Comparison of ENCODE assay signal across 24 cellular contexts in genomic region chr14:52876806-52877205, GRCh38.
A peak's percentile ranks its signal among the peaks of the same experiment; 100 is the strongest.
DNase-seq lines count a peak whose midpoint lies in the region; ATAC-seq, FAIRE-seq and TF ChIP-seq lines count a peak whose summit lies in the region.
"Had no signal": no experiment of that assay in that cellular context is flagged by ENCODE, and none has a peak within 500 bp of the region (broad histone marks: within the 10 kb centered on the region; RNA-seq: fewer than 3 reads in every experiment).

No MANE protein-coding gene starts in this region.

- CTCF ChIA-PET in HepG2 (lab: Yijun Ruan, JAX; ENCODE audit: low intra/inter-chr PET ratio, low total read pairs): no interaction called here
- CTCF ChIA-PET in PC-3 (lab: Charles Lee): no interaction called here

- H3K79me2 ChIP-seq in HepG2 (ENCODE audit: insufficient read depth, low read length): no peaks in the 10 kb centered on the region
- H3K79me2 ChIP-seq in PC-3 (ENCODE audit: low read length): no peaks in the 10 kb centered on the region

- no peaks in the 10 kb centered on the region for H3F3A ChIP-seq in PC-3 (ENCODE audit: low read length, unreplicated experiment)

- H3K4me3 ChIP-seq in HepG2 (replicated peaks in 1 of 3; ENCODE audit: insufficient read depth in 1 of 3, low read depth in 2 of 3, low read length in 3 of 3) (no peak overlapping the region), right lobe of liver (no peak overlapping the region), PC-3 (ENCODE audit: low read length) (no peak overlapping the region), colonic mucosa (no peak overlapping the region), thyroid gland (replicated peaks in 1 of 3) (no peak overlapping the region)
- H3K4me3 ChIP-seq: mucosa of descending colon, vagina had no signal

- no peaks in the 10 kb centered on the region for H3K27me3 ChIP-seq in HepG2 (ENCODE audit: control insufficient read depth in 1 of 2, insufficient read depth in 2 of 2, low read length in 2 of 2)
- no peaks in the 10 kb centered on the region for H3K27me3 ChIP-seq in right lobe of liver
- H3K27me3 ChIP-seq in PC-3 (ENCODE audit: low read length): no peaks in the 10 kb centered on the region
- no peaks in the 10 kb centered on the region for H3K27me3 ChIP-seq in colonic mucosa
- no peaks in the 10 kb centered on the region for H3K27me3 ChIP-seq in thyroid gland
- H3K27me3 ChIP-seq: vagina had no signal

- no peak for FAIRE-seq in HepG2 (lab: Jason Lieb, UNC)

- DNase-seq in HepG2 (ENCODE audit: low spot score) (no peak), right lobe of liver (no peak), astrocyte of the hippocampus (ENCODE audit: low read depth, low spot score) (peak; percentile 38), PC-3 (no peak), colonic mucosa (no peak), thyroid gland (no peak)
- DNase-seq: activated CD4-positive, alpha-beta T cell treated with anti-CD3 and anti-CD28 coated beads, Interleukin-2, amount 10 ng/mL, durations not matched to agents 7 days and 5 days; central memory CD4-positive, alpha-beta T cell; effector CD4-positive, alpha-beta T cell; GF-D8; mucosa of descending colon; MV-4-11; NCI-H187 treated with DMSO at 0.1 percent for 48 hours; NCI-H2227 treated with DMSO at 0.1 percent for 48 hours; NCI-H748 treated with DMSO at 0.1 percent for 48 hours; Right ventricle myocardium superior; stimulated activated CD4-positive, alpha-beta T cell treated with anti-CD3 and anti-CD28 coated beads, Interleukin-4, amount 100 ng/mL, for 4 hours; T-helper 1 cell had no signal

- in situ Hi-C loops in HepG2 (cut with HindIII; ENCODE audit: extremely low pct_ligation_motif_present, low pct_unique_long_range_greater_than_20kb): no loop called here

- H3K27ac Mint-ChIP-seq in nephron: peak overlapping the region in 2 of 3 experiments; percentile 3 to 27
- H3K27ac Mint-ChIP-seq: activated CD4-positive, alpha-beta T cell treated with anti-CD3 and anti-CD28 coated beads, Interleukin-2, amount 10 ng/mL, durations not matched to agents 7 days and 5 days had no signal

- no peak for TF ChIP-seq RAD21 in HepG2 (CRISPR knock-in tag; IDR thresholded peaks at IDR 0.05)

- H3K4me1 ChIP-seq in HepG2 (ENCODE audit: insufficient read depth, low read length) (no peaks in the 10 kb centered on the region), right lobe of liver (peaks cover 0 to 49% (median 10%) of the 10 kb centered on the region in 4 donors), PC-3 (ENCODE audit: insufficient read depth, low read length) (peaks cover 1% of the 10 kb centered on the region; the same call in 1 of the 2 replicates), colonic mucosa (no peaks in the 10 kb centered on the region), thyroid gland (peaks cover 15 to 28% of the 10 kb centered on the region in 2 donors)

- TF ChIP-seq POLR2A in HepG2 (IDR thresholded peaks at IDR 0.05; ENCODE audit: insufficient read depth in 1 of 2, low read depth in 2 of 2, low read length in 2 of 2): no peak
- no peak for TF ChIP-seq POLR2A in right lobe of liver (IDR thresholded peaks at IDR 0.05)
- TF ChIP-seq POLR2A in thyroid gland (IDR thresholded peaks at IDR 0.05): no peak

- ATAC-seq in HepG2 (no peak), right lobe of liver (no peak), HG03432 (IDR thresholded peaks at IDR 0.05; ENCODE audit: unreplicated experiment) (no peak), PC-3 (no peak)
- ATAC-seq: esophagus mucosa, mucosa of descending colon had no signal

- H3K9me3 ChIP-seq in HepG2 (ENCODE audit: low read length) (no peaks in the 10 kb centered on the region), right lobe of liver (no peaks in the 10 kb centered on the region), PC-3 (ENCODE audit: low read length) (no peaks in the 10 kb centered on the region), colonic mucosa (no peaks in the 10 kb centered on the region), thyroid gland (no peaks in the 10 kb centered on the region)
- H3K9me3 ChIP-seq: mucosa of descending colon, vagina had no signal

- no peaks in the 10 kb centered on the region for H4K20me1 ChIP-seq in HepG2 (ENCODE audit: insufficient read depth, low read length)
- H4K20me1 ChIP-seq in PC-3 (ENCODE audit: low read length): no peaks in the 10 kb centered on the region

- no peaks in the 10 kb centered on the region for H3K4me1 Mint-ChIP-seq in nephron
- H3K4me1 Mint-ChIP-seq: activated CD4-positive, alpha-beta T cell treated with anti-CD3 and anti-CD28 coated beads, Interleukin-2, amount 10 ng/mL, durations not matched to agents 7 days and 5 days had no signal

- intact Hi-C loops in HepG2 (cut with micrococcal nuclease; ENCODE audit: unreplicated experiment): no loop called here
- intact Hi-C loops in right lobe of liver (cut with DNase I): no loop called here
- intact Hi-C loops in PC-3 (cut with micrococcal nuclease): no loop called here
- intact Hi-C loops in colonic mucosa (cut with DNase I): no loop called here
- intact Hi-C loops in thyroid gland (cut with DNase I): no loop called here

- BruUV-seq in HepG2 (replicated peaks; lab: Mats Ljungman, UMichigan): no TSS peak
- BruUV-seq in PC-3 (replicated peaks; lab: Mats Ljungman, UMichigan): no TSS peak

- H3K9me3 Mint-ChIP-seq in nephron: no peaks in the 10 kb centered on the region
- H3K9me3 Mint-ChIP-seq: activated CD4-positive, alpha-beta T cell treated with anti-CD3 and anti-CD28 coated beads, Interleukin-2, amount 10 ng/mL, durations not matched to agents 7 days and 5 days had no signal

- H3K27me3 Mint-ChIP-seq in nephron (ENCODE audit: low read depth): no peaks in the 10 kb centered on the region

- TF ChIP-seq EP300 in HepG2 (IDR thresholded peaks at IDR 0.05; ENCODE audit: low read depth in 2 of 2, low read length in 2 of 2): no peak
- TF ChIP-seq EP300 in HepG2 (CRISPR knock-in tag; IDR thresholded peaks at IDR 0.05; ENCODE audit: borderline replicate concordance): no peak

- no peak overlapping the region for H2AFZ ChIP-seq in HepG2 (ENCODE audit: low read length)
- no peak overlapping the region for H2AFZ ChIP-seq in PC-3 (ENCODE audit: low read length)

- no peak overlapping the region for H3K27ac ChIP-seq in HepG2 (ENCODE audit: extremely low read length, insufficient read depth, low read length)
- peak overlapping the region in 1 of 3 donors; percentile 4 for H3K27ac ChIP-seq in right lobe of liver
- no peak overlapping the region for H3K27ac ChIP-seq in PC-3 (ENCODE audit: low read length)
- H3K27ac ChIP-seq in colonic mucosa: no peak overlapping the region
- H3K27ac ChIP-seq in thyroid gland: peak overlapping the region in 1 of 3 donors; percentile 19
- H3K27ac ChIP-seq: C4-2B, KMS-11, vagina had no signal

- no peak overlapping the region for H3K4me3 Mint-ChIP-seq in nephron
- H3K4me3 Mint-ChIP-seq: activated CD4-positive, alpha-beta T cell treated with anti-CD3 and anti-CD28 coated beads, Interleukin-2, amount 10 ng/mL, durations not matched to agents 7 days and 5 days had no signal

- WGBS in HepG2 (ENCODE audit: low lambda C conversion rate): 80% methylated on average over 2 of the region's 2 CpGs
- 59% methylated on average over 2 of the region's 2 CpGs for WGBS in right lobe of liver (ENCODE audit: insufficient coverage, low coverage, low lambda C conversion rate, missing lambda C conversion rate)
- whole genome bisulfite sequencing in thyroid gland, 2 donors: 89 to 90% methylated on average over 2 of the region's 2 CpGs

- H3K9me2 ChIP-seq in PC-3 (replicated peaks; ENCODE audit: low read length): no peaks in the 10 kb centered on the region

- TF ChIP-seq CTCF in HepG2 (CRISPR knock-in tag; IDR thresholded peaks at IDR 0.05) (no peak), right lobe of liver (IDR thresholded peaks at IDR 0.05) (no peak), nephron (IDR thresholded peaks at IDR 0.05; ENCODE audit: unreplicated experiment in 3 of 3) (no peak), PC-3 (conservative IDR thresholded peaks at IDR 0.05; ENCODE audit: low read depth, low read length) (no peak), colonic mucosa (IDR thresholded peaks at IDR 0.05) (no peak), thyroid gland (IDR thresholded peaks at IDR 0.05) (no peak)

- H3K9ac ChIP-seq in HepG2 (ENCODE audit: insufficient read depth, low read depth, low read length): no peak overlapping the region
- H3K9ac ChIP-seq in PC-3 (ENCODE audit: low read length): no peak overlapping the region
- H3K9ac ChIP-seq in colonic mucosa (ENCODE audit: low read depth in 2 of 2, low read length in 2 of 2): no peak overlapping the region
- H3K9ac ChIP-seq: KMS-11 had no signal

- H3K36me3 ChIP-seq in HepG2 (replicated peaks in 1 of 2; ENCODE audit: control insufficient read depth in 1 of 2, insufficient read depth in 2 of 2, low read length in 2 of 2) (peaks cover 19 to 65% of the 10 kb centered on the region in 2 experiments), right lobe of liver (peaks cover 0 to 78% (median 23%) of the 10 kb centered on the region in 4 donors), PC-3 (ENCODE audit: low read depth, low read length) (peaks cover 24% of the 10 kb centered on the region; the same call in 1 of the 2 replicates), colonic mucosa (no peaks in the 10 kb centered on the region), thyroid gland (peaks cover 16 to 18% of the 10 kb centered on the region in 2 donors)

- POLR2A ChIA-PET in HepG2 (lab: Yijun Ruan, JAX): no interaction called here
- POLR2A ChIA-PET in PC-3 (lab: Charles Lee; ENCODE audit: unreplicated experiment): no interaction called here

- H3K4me2 ChIP-seq in HepG2 (ENCODE audit: low read depth, low read length) (no peak overlapping the region), PC-3 (ENCODE audit: low read length) (no peak overlapping the region)
- H3K4me2 ChIP-seq: KMS-11 had no signal

- peaks cover 92% of the 10 kb centered on the region for H3K36me3 Mint-ChIP-seq in nephron (ENCODE audit: low read depth)

TF ChIP-seq in HepG2, 621 proteins besides CTCF, POLR2A, EP300 and RAD21:
- TF ChIP-seq GTF2F1 (IDR thresholded peaks at IDR 0.05; ENCODE audit: low read length) (no peak), ZNF260 (CRISPR knock-in tag; IDR thresholded peaks at IDR 0.05; ENCODE audit: borderline replicate concordance, low read depth) (no peak), SMARCC2 (IDR thresholded peaks at IDR 0.05) (no peak), NR2C2 (CRISPR knock-in tag; IDR thresholded peaks at IDR 0.05; ENCODE audit: borderline replicate concordance) (no peak), HOXD1 (CRISPR knock-in tag; IDR thresholded peaks at IDR 0.05) (no peak), PAX8 (CRISPR knock-in tag; IDR thresholded peaks at IDR 0.05; ENCODE audit: borderline replicate concordance) (no peak), SAFB2 (CRISPR knock-in tag; IDR thresholded peaks at IDR 0.05; ENCODE audit: borderline replicate concordance, low read depth) (no peak), ZKSCAN1 (IDR thresholded peaks at IDR 0.05; ENCODE audit: low read length) (peak; percentile 46; the same call in 1 of the 2 replicates)
